In the genomic region with DNA sequence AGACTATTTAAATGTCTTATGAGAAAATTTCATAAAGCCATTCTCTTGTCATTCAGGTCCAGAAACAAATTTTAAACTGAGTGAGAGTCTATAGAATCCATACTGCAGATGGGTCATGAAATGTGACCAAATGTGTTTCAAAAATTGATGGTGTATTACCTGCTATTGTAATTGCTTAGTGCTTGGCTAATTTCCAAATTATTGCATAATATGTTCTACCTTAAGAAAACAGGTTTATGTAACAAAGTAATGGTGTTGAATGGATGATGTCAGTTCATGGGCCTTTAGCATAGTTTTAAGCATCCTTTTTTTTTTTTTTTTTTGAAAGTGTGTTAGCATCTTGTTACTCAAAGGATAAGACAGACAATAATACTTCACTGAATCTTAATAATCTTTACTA, we compare ENCODE assay signal across 1 cellular context.
TF ChIP-seq lines count a peak whose summit lies in the region.

No MANE protein-coding gene starts in this region.

TF ChIP-seq in K562, 482 proteins besides CTCF, POLR2A, EP300 and RAD21 (continued from another document):
- TF ChIP-seq CREB5 (CRISPR knock-in tag; IDR thresholded peaks at IDR 0.05), result no peak
